In the genomic region with DNA sequence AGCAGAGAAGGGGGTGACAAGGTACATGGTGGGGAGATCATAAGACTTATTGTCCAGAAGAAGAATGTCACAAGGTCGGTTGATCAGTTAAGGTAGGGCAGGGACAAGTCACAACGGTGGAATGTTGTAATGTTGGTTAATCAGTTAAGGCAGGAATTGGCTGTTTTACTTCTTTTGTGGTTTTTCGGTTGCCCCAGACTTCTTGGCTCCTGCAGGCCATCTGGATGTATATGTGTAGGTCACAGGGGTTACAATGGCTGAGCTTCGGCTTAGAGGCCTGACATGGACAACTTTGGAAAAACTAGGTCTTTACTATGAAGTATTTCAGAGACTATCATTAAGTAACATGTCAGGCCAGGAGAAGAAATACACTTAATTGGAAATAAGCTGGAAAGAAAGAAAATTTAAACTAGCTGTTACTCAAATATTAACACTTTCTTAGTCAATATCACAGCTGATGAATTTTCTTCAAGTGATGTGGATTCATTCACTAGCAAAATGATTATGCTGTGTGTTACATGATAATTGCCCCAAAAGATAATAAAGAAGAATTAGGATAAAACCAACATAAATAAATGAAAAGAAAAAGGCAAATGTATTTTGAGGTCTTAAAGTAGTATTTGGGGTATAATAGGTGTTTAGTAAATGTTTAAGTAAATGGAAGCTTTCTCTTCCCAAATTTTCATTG, we compare ENCODE assay signal across 1 cellular context.
TF ChIP-seq lines count a peak whose summit lies in the region.

No MANE protein-coding gene starts in this region.

TF ChIP-seq in K562, 482 proteins besides CTCF, POLR2A, EP300 and RAD21 (continued from another document):
- TF ChIP-seq, protein P1, sequence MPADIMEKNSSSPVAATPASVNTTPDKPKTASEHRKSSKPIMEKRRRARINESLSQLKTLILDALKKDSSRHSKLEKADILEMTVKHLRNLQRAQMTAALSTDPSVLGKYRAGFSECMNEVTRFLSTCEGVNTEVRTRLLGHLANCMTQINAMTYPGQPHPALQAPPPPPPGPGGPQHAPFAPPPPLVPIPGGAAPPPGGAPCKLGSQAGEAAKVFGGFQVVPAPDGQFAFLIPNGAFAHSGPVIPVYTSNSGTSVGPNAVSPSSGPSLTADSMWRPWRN (IDR thresholded peaks at IDR 0.05; ENCODE audit: low read depth): 0 out of 2 replicates have a peak, but pooled peaks have one; percentile 40
- TF ChIP-seq ELF2 (CRISPR knock-in tag; IDR thresholded peaks at IDR 0.05): peak; percentile 68
- TF ChIP-seq ZNF444 (CRISPR knock-in tag; IDR thresholded peaks at IDR 0.05): peak; percentile 80
- TF ChIP-seq, protein P2, sequence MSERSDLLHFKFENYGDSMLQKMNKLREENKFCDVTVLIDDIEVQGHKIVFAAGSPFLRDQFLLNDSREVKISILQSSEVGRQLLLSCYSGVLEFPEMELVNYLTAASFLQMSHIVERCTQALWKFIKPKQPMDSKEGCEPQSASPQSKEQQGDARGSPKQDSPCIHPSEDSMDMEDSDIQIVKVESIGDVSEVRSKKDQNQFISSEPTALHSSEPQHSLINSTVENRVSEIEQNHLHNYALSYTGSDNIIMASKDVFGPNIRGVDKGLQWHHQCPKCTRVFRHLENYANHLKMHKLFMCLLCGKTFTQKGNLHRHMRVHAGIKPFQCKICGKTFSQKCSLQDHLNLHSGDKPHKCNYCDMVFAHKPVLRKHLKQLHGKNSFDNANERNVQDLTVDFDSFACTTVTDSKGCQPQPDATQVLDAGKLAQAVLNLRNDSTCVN (CRISPR knock-in tag; IDR thresholded peaks at IDR 0.05): 0 out of 2 replicates have a peak, but pooled peaks have one; percentile 60
- TF ChIP-seq ARID3A (IDR thresholded peaks at IDR 0.05; ENCODE audit: borderline replicate concordance, low read depth, low read length): no peak
- TF ChIP-seq NEUROD1 (IDR thresholded peaks at IDR 0.05; ENCODE audit: borderline replicate concordance, low read depth, low read length, partially characterized antibody): no peak
- peak; percentile 67 for TF ChIP-seq POLR2H (tag; IDR thresholded peaks at IDR 0.05; ENCODE audit: low read depth)
- TF ChIP-seq RNF2 (IDR thresholded peaks at IDR 0.05): peak; percentile 82; the same call in 1 of the 2 replicates
- no peak for TF ChIP-seq ZFP30 (CRISPR knock-in tag; IDR thresholded peaks at IDR 0.05; ENCODE audit: borderline replicate concordance)
- peak; percentile 26; the same call in 1 of the 2 replicates for TF ChIP-seq MTA3 (IDR thresholded peaks at IDR 0.05; ENCODE audit: borderline replicate concordance)
- TF ChIP-seq, protein P3, sequence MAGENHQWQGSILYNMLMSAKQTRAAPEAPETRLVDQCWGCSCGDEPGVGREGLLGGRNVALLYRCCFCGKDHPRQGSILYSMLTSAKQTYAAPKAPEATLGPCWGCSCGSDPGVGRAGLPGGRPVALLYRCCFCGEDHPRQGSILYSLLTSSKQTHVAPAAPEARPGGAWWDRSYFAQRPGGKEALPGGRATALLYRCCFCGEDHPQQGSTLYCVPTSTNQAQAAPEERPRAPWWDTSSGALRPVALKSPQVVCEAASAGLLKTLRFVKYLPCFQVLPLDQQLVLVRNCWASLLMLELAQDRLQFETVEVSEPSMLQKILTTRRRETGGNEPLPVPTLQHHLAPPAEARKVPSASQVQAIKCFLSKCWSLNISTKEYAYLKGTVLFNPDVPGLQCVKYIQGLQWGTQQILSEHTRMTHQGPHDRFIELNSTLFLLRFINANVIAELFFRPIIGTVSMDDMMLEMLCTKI (IDR thresholded peaks at IDR 0.05; ENCODE audit: partially characterized antibody): no peak
- TF ChIP-seq, protein P4, sequence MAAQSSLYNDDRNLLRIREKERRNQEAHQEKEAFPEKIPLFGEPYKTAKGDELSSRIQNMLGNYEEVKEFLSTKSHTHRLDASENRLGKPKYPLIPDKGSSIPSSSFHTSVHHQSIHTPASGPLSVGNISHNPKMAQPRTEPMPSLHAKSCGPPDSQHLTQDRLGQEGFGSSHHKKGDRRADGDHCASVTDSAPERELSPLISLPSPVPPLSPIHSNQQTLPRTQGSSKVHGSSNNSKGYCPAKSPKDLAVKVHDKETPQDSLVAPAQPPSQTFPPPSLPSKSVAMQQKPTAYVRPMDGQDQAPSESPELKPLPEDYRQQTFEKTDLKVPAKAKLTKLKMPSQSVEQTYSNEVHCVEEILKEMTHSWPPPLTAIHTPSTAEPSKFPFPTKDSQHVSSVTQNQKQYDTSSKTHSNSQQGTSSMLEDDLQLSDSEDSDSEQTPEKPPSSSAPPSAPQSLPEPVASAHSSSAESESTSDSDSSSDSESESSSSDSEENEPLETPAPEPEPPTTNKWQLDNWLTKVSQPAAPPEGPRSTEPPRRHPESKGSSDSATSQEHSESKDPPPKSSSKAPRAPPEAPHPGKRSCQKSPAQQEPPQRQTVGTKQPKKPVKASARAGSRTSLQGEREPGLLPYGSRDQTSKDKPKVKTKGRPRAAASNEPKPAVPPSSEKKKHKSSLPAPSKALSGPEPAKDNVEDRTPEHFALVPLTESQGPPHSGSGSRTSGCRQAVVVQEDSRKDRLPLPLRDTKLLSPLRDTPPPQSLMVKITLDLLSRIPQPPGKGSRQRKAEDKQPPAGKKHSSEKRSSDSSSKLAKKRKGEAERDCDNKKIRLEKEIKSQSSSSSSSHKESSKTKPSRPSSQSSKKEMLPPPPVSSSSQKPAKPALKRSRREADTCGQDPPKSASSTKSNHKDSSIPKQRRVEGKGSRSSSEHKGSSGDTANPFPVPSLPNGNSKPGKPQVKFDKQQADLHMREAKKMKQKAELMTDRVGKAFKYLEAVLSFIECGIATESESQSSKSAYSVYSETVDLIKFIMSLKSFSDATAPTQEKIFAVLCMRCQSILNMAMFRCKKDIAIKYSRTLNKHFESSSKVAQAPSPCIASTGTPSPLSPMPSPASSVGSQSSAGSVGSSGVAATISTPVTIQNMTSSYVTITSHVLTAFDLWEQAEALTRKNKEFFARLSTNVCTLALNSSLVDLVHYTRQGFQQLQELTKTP (IDR thresholded peaks at IDR 0.05; ENCODE audit: low read depth in 1 of 2, partially characterized antibody in 2 of 2): peak in 1 of 2 experiments; percentile 80
- TF ChIP-seq SPI1 (IDR thresholded peaks at IDR 0.05; ENCODE audit: borderline replicate concordance, low read depth, low read length): no peak
- peak; percentile 79 for TF ChIP-seq DPF2 (IDR thresholded peaks at IDR 0.05)
